8 cellular contexts compared by ENCODE assay signal in the genomic region with DNA sequence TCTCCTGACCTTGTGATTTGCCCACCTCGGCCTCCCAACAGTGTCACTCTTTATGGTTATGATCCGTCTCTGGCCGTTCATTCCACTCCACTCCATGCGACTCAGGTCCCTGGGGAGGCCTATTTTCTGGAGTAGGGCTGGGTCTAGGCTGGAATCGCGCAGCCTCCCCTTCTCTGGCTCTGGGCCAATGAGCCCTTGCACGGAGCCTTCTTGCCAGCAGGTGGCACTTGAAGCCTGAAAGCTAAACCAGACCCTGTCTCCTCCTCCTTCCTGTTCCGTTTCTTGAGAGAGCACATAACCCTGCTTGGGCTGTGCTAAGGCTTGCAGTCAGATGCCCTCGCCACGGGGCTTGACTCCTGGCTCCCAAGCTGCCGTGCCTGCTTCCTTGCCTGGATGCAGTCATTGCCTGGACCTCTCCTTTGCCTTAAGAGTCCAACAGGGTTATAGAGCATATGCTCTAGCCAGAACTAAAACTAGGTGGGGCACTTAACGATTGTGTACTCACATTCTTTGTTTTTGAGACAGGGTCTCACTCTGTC. TPM values are rescaled to one million over a fixed set of nuclear protein-coding genes. Genes with fewer than 3 reads are reported as not detected.
DNase-seq lines count a peak whose midpoint lies in the region; ATAC-seq, FAIRE-seq and TF ChIP-seq lines count a peak whose summit lies in the region.

No MANE protein-coding gene starts in this region.

- H3K4me3 ChIP-seq in WI38 (ENCODE audit: low read depth, low read length) (no peak overlapping the region), cardiac fibroblast (replicated peaks in 1 of 2; ENCODE audit: low read depth in 2 of 2, low read length in 2 of 2) (peak overlapping the region in 1 of 2 donors; percentile 22), keratinocyte (ENCODE audit: control insufficient read depth in 2 of 3, extremely low read depth in 1 of 3, insufficient read depth in 2 of 3, low read depth in 1 of 3, low read length in 3 of 3) (peak overlapping the region in 1 of 3 experiments; percentile 2)

- in situ Hi-C loops in ACHN (cut with HindIII; ENCODE audit: low pct_ligation_motif_present, low pct_unique_long_range_greater_than_20kb, low sequenced_read_pairs): no loop called here

- no peaks in the 10 kb centered on the region for H3K79me2 ChIP-seq in keratinocyte (ENCODE audit: control insufficient read depth, insufficient read depth, low read length)

- no peaks in the 10 kb centered on the region for H3K9me1 ChIP-seq in keratinocyte (ENCODE audit: control insufficient read depth, extremely low read depth, insufficient read depth, low read length)

- peaks cover 4 to 5% of the 10 kb centered on the region in 2 experiments for H3K36me3 ChIP-seq in keratinocyte (ENCODE audit: control insufficient read depth in 2 of 2, extremely low read depth in 1 of 2, insufficient read depth in 2 of 2, low read length in 2 of 2)

- H3K27me3 ChIP-seq in keratinocyte (ENCODE audit: control insufficient read depth, extremely low read depth, insufficient read depth, low read length): no peaks in the 10 kb centered on the region

- peak overlapping the region; percentile 95 for H2AFZ ChIP-seq in keratinocyte (ENCODE audit: control insufficient read depth, low read length)

- H4K20me1 ChIP-seq in keratinocyte (ENCODE audit: control insufficient read depth, extremely low read depth, insufficient read depth, low read length): no peaks in the 10 kb centered on the region

- H3K9ac ChIP-seq in keratinocyte (ENCODE audit: control insufficient read depth, extremely low read depth, insufficient read depth, low read length): peak overlapping the region; percentile 69

- DNase-seq in ACHN: peak; percentile 97
- peak; percentile 83 for DNase-seq in NCI-H226
- peak; percentile 96 to 97 for DNase-seq in cardiac fibroblast (ENCODE audit: low read depth in 2 of 2)
- DNase-seq in keratinocyte (ENCODE audit: low read depth, low spot score): peak; percentile 92
- DNase-seq in stimulated activated CD4-positive, alpha-beta T cell treated with anti-CD3 and anti-CD28 coated beads, Interleukin-15, amount 100 ng/mL, for 24 hours: peak; percentile 89

- dilution Hi-C loops in keratinocyte (cut with MboI; ENCODE audit: extremely low pct_ligation_motif_present, low sequenced_read_pairs): no loop called here

- no peaks in the 10 kb centered on the region for H3K9me3 ChIP-seq in keratinocyte (ENCODE audit: control insufficient read depth, low read depth, low read length)

- ATAC-seq in GM18520 (IDR thresholded peaks at IDR 0.05; ENCODE audit: unreplicated experiment): peak; percentile 90
- ATAC-seq in HG03159 (IDR thresholded peaks at IDR 0.05; ENCODE audit: unreplicated experiment): peak; percentile 90

- TF ChIP-seq CTCF in WI38 (IDR thresholded peaks at IDR 0.05; ENCODE audit: low read depth, low read length) (peak; percentile 93), cardiac fibroblast (IDR thresholded peaks at IDR 0.05; ENCODE audit: low read depth, low read length) (peak; percentile 93), keratinocyte (optimal IDR thresholded peaks at IDR 0.05 in 1 of 3, IDR thresholded peaks at IDR 0.05 in 1 of 3, conservative IDR thresholded peaks at IDR 0.05 in 1 of 3; ENCODE audit: extremely low read depth in 1 of 3, insufficient read depth in 2 of 3, low read length in 3 of 3) (peak; percentile 92 to 98 (median 97))

- FAIRE-seq in keratinocyte (lab: Jason Lieb, UNC): peak; percentile 97

- peak overlapping the region; percentile 84 for H3K27ac ChIP-seq in keratinocyte (ENCODE audit: control insufficient read depth, insufficient read depth, low read length)

- peak overlapping the region; percentile 72 for H3K4me2 ChIP-seq in keratinocyte (ENCODE audit: control insufficient read depth, extremely low read depth, insufficient read depth, low read depth, low read length)

- H3K4me1 ChIP-seq in keratinocyte (ENCODE audit: control insufficient read depth, extremely low read depth, insufficient read depth, low read length): peaks cover 16% of the 10 kb centered on the region

RNA-seq across cellular contexts. Expression of a gene that starts 9.6 kb away (rescaled TPM):
- polyA plus RNA-seq in keratinocyte: 11.5 to 19.3 TPM (median 12.0 TPM) in 3 replicates
- polyA plus RNA-seq in keratinocyte (2011; ENCODE audit: low read depth): 14.8 TPM
- 11.5 and 14.9 TPM in 2 replicates for polyA plus RNA-seq in keratinocyte (2011; cell fraction: cytosol; rRNA removed)
- polyA plus RNA-seq in keratinocyte (2011; cell fraction: nucleus; rRNA removed): 32.1 and 39.9 TPM in 2 replicates
- polyA plus RNA-seq in keratinocyte (2012; ENCODE audit: low replicate concordance): 16.2 and 23.3 TPM in 2 replicates
- 11.2 to 31.7 TPM (median 11.8 TPM) in 3 replicates for polyA minus RNA-seq in keratinocyte
- 12.5 TPM for polyA minus RNA-seq in keratinocyte (2011; cell fraction: cytosol; rRNA and poly(A)+ RNA removed)
- 19.3 and 20.3 TPM in 2 replicates for polyA minus RNA-seq in keratinocyte (2011; cell fraction: nucleus; rRNA and poly(A)+ RNA removed)
